ENCODE assay signal across 21 cellular contexts in the genomic region with DNA sequence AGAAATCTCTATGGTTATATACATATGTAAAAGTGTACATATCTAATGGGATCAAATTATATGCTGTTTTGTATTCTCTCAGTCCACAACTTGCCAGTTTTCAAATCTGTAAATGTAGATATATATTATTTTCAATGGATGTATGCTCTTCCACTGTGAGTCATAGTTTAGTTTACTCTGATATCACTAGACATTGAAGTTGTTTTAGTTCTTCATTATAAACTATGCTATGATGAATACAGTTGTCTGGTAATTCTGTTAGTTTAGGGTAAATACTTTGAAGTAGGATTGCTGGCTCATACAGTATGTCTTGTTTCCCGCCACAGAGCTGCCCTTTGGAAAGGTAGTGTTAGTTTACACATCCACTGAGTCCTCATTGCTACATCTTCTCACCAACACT. TPM values are rescaled to one million over a fixed set of nuclear protein-coding genes. Genes with fewer than 3 reads are reported as not detected.
DNase-seq lines count a peak whose midpoint lies in the region; ATAC-seq and TF ChIP-seq lines count a peak whose summit lies in the region.
"Had no signal": no experiment of that assay in that cellular context is flagged by ENCODE, and none has a peak within 500 bp of the region (broad histone marks: within the 10 kb centered on the region; RNA-seq: fewer than 3 reads in every experiment).

No MANE protein-coding gene starts in this region.

- H3K9me3 ChIP-seq in SK-N-MC (ENCODE audit: low read depth, low read length) (peaks cover 10% of the 10 kb centered on the region; the same call in 1 of the 2 replicates), mesenchymal stem cell (ENCODE audit: control insufficient read depth, low read length) (no peaks in the 10 kb centered on the region)
- H3K9me3 ChIP-seq: Caco-2 had no signal

- TF ChIP-seq CTCF in osteocyte (IDR thresholded peaks at IDR 0.05): no peak

- no peak for ATAC-seq in GM21529 (IDR thresholded peaks at IDR 0.05; ENCODE audit: unreplicated experiment)
- no peak for ATAC-seq in HG02610 (IDR thresholded peaks at IDR 0.05; ENCODE audit: unreplicated experiment)
- ATAC-seq: CD8-positive, alpha-beta T cell; GM23338; HCT116 had no signal

- H2BK5ac ChIP-seq in mesenchymal stem cell (ENCODE audit: low read depth, low read length, poor library complexity, severe bottlenecking): no peak overlapping the region

- H3K27me3 Mint-ChIP-seq in osteocyte (ENCODE audit: unreplicated experiment): no peaks in the 10 kb centered on the region

- DNase-seq in DMS53 (lab: John Stamatoyannopoulos, UW) (peak; percentile 59), NCI-H69 (lab: John Stamatoyannopoulos, UW) (peak; percentile 11), SK-N-MC (ENCODE audit: low read depth, low spot score) (no peak), mesenchymal stem cell (peak; percentile 15), osteocyte (ENCODE audit: extremely low spot score, unreplicated experiment) (no peak), amygdala (lab: John Stamatoyannopoulos, UW) (no peak)
- DNase-seq: Caco-2; CD4-positive, CD25-positive, alpha-beta regulatory T cell; CD8-positive, alpha-beta T cell; DMS79 treated with DMSO at 0.1 percent for 48 hours; GF-D8; H9 had no signal

- no peaks in the 10 kb centered on the region for H3K36me3 Mint-ChIP-seq in osteocyte (ENCODE audit: unreplicated experiment)
- H3K36me3 Mint-ChIP-seq: CD4-positive, CD25-positive, alpha-beta regulatory T cell; CD8-positive, alpha-beta T cell had no signal

- H2BK12ac ChIP-seq in mesenchymal stem cell (ENCODE audit: low read length in 2 of 2): no peak overlapping the region

- WGBS in mesenchymal stem cell: no CpG with 5 or more reads among the region's 1 CpG

- H2BK120ac ChIP-seq in mesenchymal stem cell (ENCODE audit: low read depth, low read length): no peak overlapping the region

- no peak overlapping the region for H3K4ac ChIP-seq in mesenchymal stem cell (ENCODE audit: low read depth in 1 of 2, low read length in 2 of 2)

- H2BK15ac ChIP-seq in mesenchymal stem cell (ENCODE audit: low read depth, poor library complexity, severe bottlenecking): no peak overlapping the region

- no peak overlapping the region for H4K8ac ChIP-seq in mesenchymal stem cell (ENCODE audit: low read length)

- H3K14ac ChIP-seq in mesenchymal stem cell (ENCODE audit: low read length in 2 of 2): no peak overlapping the region

- peaks cover 11% of the 10 kb centered on the region for H3K79me1 ChIP-seq in mesenchymal stem cell (replicated peaks; ENCODE audit: low read length, poor library complexity, severe bottlenecking)

- no peak overlapping the region for H3K4me2 ChIP-seq in mesenchymal stem cell (ENCODE audit: low read length, poor library complexity, severe bottlenecking)
- H3K4me2 ChIP-seq: BLaER1, GM23338 had no signal

- H3K4me1 Mint-ChIP-seq in osteocyte (ENCODE audit: unreplicated experiment): no peaks in the 10 kb centered on the region
- H3K4me1 Mint-ChIP-seq: B cell had no signal

- H3K4me3 ChIP-seq in SK-N-MC (no peak overlapping the region), mesenchymal stem cell (ENCODE audit: insufficient read depth in 1 of 2, low read depth in 1 of 2, low read length in 2 of 2) (no peak overlapping the region)
- H3K4me3 ChIP-seq: BLaER1, GM23338 had no signal

- H3K4me1 ChIP-seq in mesenchymal stem cell (ENCODE audit: control insufficient read depth, insufficient read depth, low read depth, low read length): no peaks in the 10 kb centered on the region
- H3K4me1 ChIP-seq: BLaER1 had no signal

- H3K9me3 Mint-ChIP-seq in osteocyte (ENCODE audit: unreplicated experiment): peaks cover 6% of the 10 kb centered on the region
- H3K9me3 Mint-ChIP-seq: CD4-positive, CD25-positive, alpha-beta regulatory T cell; CD8-positive, alpha-beta T cell; GM23338; H9 had no signal

- no peak overlapping the region for H4K91ac ChIP-seq in mesenchymal stem cell (ENCODE audit: low read length)

- no peak overlapping the region for H2AFZ ChIP-seq in mesenchymal stem cell (ENCODE audit: low read depth, low read length)
- H2AFZ ChIP-seq: GM23338 had no signal

- no peak overlapping the region for H3K27ac Mint-ChIP-seq in osteocyte (ENCODE audit: unreplicated experiment)
- H3K27ac Mint-ChIP-seq: B cell; CD4-positive, CD25-positive, alpha-beta regulatory T cell; CD8-positive, alpha-beta T cell; GM23338; H9 had no signal

- H3K23ac ChIP-seq in mesenchymal stem cell (ENCODE audit: low read length in 2 of 2): no peak overlapping the region

- H3K18ac ChIP-seq in mesenchymal stem cell (ENCODE audit: low read depth in 1 of 2, low read length in 2 of 2): no peak overlapping the region

- H3K27ac ChIP-seq in SK-N-MC: peak overlapping the region; percentile 81
- H3K27ac ChIP-seq in mesenchymal stem cell (ENCODE audit: low read length, poor library complexity, severe bottlenecking): no peak overlapping the region
- H3K27ac ChIP-seq: 22Rv1, BLaER1, C4-2B had no signal

- H2AK5ac ChIP-seq in mesenchymal stem cell (ENCODE audit: low read length, severe bottlenecking): no peak overlapping the region

- no peaks in the 10 kb centered on the region for H3K27me3 ChIP-seq in mesenchymal stem cell (ENCODE audit: control insufficient read depth in 1 of 2, insufficient read depth in 1 of 2, low read length in 2 of 2)
- H3K27me3 ChIP-seq: BLaER1 had no signal

- peaks cover 35% of the 10 kb centered on the region for H3K36me3 ChIP-seq in SK-N-MC (ENCODE audit: insufficient read depth, low read length)
- no peaks in the 10 kb centered on the region for H3K36me3 ChIP-seq in mesenchymal stem cell (ENCODE audit: control insufficient read depth in 1 of 2, insufficient read depth in 2 of 2, low read depth in 1 of 2, low read length in 2 of 2)
- H3K36me3 ChIP-seq: BLaER1 had no signal

- H3K9ac ChIP-seq in SK-N-MC (ENCODE audit: insufficient read length) (peak overlapping the region; percentile 19), mesenchymal stem cell (ENCODE audit: low read length) (no peak overlapping the region)
- H3K9ac ChIP-seq: BLaER1 had no signal

- H3K4me3 Mint-ChIP-seq in osteocyte (ENCODE audit: unreplicated experiment): no peak overlapping the region
- H3K4me3 Mint-ChIP-seq: B cell; CD4-positive, CD25-positive, alpha-beta regulatory T cell; CD8-positive, alpha-beta T cell; GM23338; H9 had no signal

RNA-seq across cellular contexts. Expression of gene SDK1, which starts 25.2 kb away (rescaled TPM):
- 6.1 TPM for polyA plus RNA-seq in mesenchymal stem cell (2013, experiment 1 of 2)
- 6.0 TPM for polyA plus RNA-seq in mesenchymal stem cell (2013, experiment 2 of 2)
- 5.4 and 5.6 TPM in 2 replicates for total RNA-seq in osteocyte
- total RNA-seq: G401 had no signal
- polyA plus RNA-seq: CD4-positive, CD25-positive, alpha-beta regulatory T cell had no signal

Comparison
In these comparisons a context has a peak if more than half of its experiments do, and no peak if none do; other contexts are left out.
1. DNase-seq: peak in DMS53 (single experiment), NCI-H69 (single experiment) and mesenchymal stem cell (single experiment); none in SK-N-MC (single experiment), osteocyte (single experiment) and amygdala (0 of 56).